In genomic region chr9:136942881-136943230, GRCh38 we compare ENCODE assay signal across 9 cellular contexts. TPM values are rescaled to one million over a fixed set of nuclear protein-coding genes. Genes with fewer than 3 reads are reported as not detected.
DNase-seq lines count a peak whose midpoint lies in the region; ATAC-seq and TF ChIP-seq lines count a peak whose summit lies in the region.
"Had no signal": no experiment of that assay in that cellular context is flagged by ENCODE, and none has a peak within 500 bp of the region (broad histone marks: within the 10 kb centered on the region; RNA-seq: fewer than 3 reads in every experiment).

No MANE protein-coding gene starts in this region.

- no TSS peak for BruUV-seq in OCI-LY7 (replicated peaks; lab: Mats Ljungman, UMichigan)

- peaks cover 11% of the 10 kb centered on the region for H3K79me1 ChIP-seq in trophoblast cell (ENCODE audit: low read length)

- H4K20me1 ChIP-seq in OCI-LY7 (ENCODE audit: insufficient read depth, low read length) = no peaks in the 10 kb centered on the region

- H3K36me3 ChIP-seq in CD8-positive, alpha-beta T cell (ENCODE audit: insufficient read depth, low read length) = peaks cover 27% of the 10 kb centered on the region
- H3K36me3 ChIP-seq in OCI-LY7 (ENCODE audit: insufficient read depth, low read length) (peaks cover 43% of the 10 kb centered on the region), endodermal cell (ENCODE audit: control insufficient read depth, insufficient read depth, low read length) (peaks cover 34% of the 10 kb centered on the region), trophoblast cell (ENCODE audit: control insufficient read depth in 1 of 2, insufficient read depth in 2 of 2, low read length in 2 of 2) (peaks cover 43 to 45% of the 10 kb centered on the region in 2 experiments), aorta (ENCODE audit: control insufficient read depth in 1 of 2, insufficient read depth in 2 of 2, low read length in 1 of 2) (peaks cover 0 to 11% of the 10 kb centered on the region in 2 donors)

- H2AK5ac ChIP-seq in trophoblast cell (ENCODE audit: low read length) = no peak overlapping the region

- H3K14ac ChIP-seq in trophoblast cell (ENCODE audit: low read length) = no peak overlapping the region

- H2BK5ac ChIP-seq in trophoblast cell (ENCODE audit: low read depth, low read length, poor library complexity) = no peak overlapping the region

- peak overlapping the region; percentile 87 for H3K4me2 ChIP-seq in OCI-LY7 (ENCODE audit: low read length)
- H3K4me2 ChIP-seq in trophoblast cell (ENCODE audit: low read length) = peak overlapping the region; percentile 77

- no peak overlapping the region for H3K27ac Mint-ChIP-seq in CD8-positive, alpha-beta T cell
- no peak overlapping the region for H3K27ac Mint-ChIP-seq in endodermal cell

- peaks cover 38% of the 10 kb centered on the region for H3K36me3 Mint-ChIP-seq in CD8-positive, alpha-beta T cell
- peaks cover 28% of the 10 kb centered on the region for H3K36me3 Mint-ChIP-seq in endodermal cell (ENCODE audit: low read depth)

- H3K4me1 ChIP-seq in CD8-positive, alpha-beta T cell (ENCODE audit: insufficient read depth, low read length) = peaks cover 16% of the 10 kb centered on the region
- H3K4me1 ChIP-seq in OCI-LY7 (ENCODE audit: insufficient read depth, low read length, poor library complexity, severe bottlenecking) (peaks cover 17% of the 10 kb centered on the region), endodermal cell (ENCODE audit: control insufficient read depth, insufficient read depth, low read length) (no peaks in the 10 kb centered on the region), trophoblast cell (ENCODE audit: control insufficient read depth in 1 of 2, insufficient read depth in 2 of 2, low read length in 2 of 2) (peaks cover 8 to 14% of the 10 kb centered on the region in 2 experiments), aorta (ENCODE audit: control insufficient read depth in 1 of 2, insufficient read depth in 2 of 2, low read length in 2 of 2) (no peaks in the 10 kb centered on the region)

- peaks cover 7% of the 10 kb centered on the region for H3K4me1 Mint-ChIP-seq in CD8-positive, alpha-beta T cell (ENCODE audit: low read depth)
- H3K4me1 Mint-ChIP-seq in endodermal cell = no peaks in the 10 kb centered on the region

- no peak for TF ChIP-seq CTCF in CD8-positive, alpha-beta T cell (IDR thresholded peaks at IDR 0.05)
- TF ChIP-seq CTCF in OCI-LY7 (conservative IDR thresholded peaks at IDR 0.05; ENCODE audit: low read length) (no peak), endodermal cell (conservative IDR thresholded peaks at IDR 0.05) (no peak)

- H3K18ac ChIP-seq in trophoblast cell (ENCODE audit: low read length) = peak overlapping the region; percentile 10

- peak overlapping the region; percentile 54 for H3K4me3 Mint-ChIP-seq in CD8-positive, alpha-beta T cell
- H3K4me3 Mint-ChIP-seq in endodermal cell = peak overlapping the region; percentile 63

- no peaks in the 10 kb centered on the region for H3K27me3 ChIP-seq in CD8-positive, alpha-beta T cell (ENCODE audit: insufficient read depth, low read length)
- no peaks in the 10 kb centered on the region for H3K27me3 ChIP-seq in endodermal cell (ENCODE audit: control insufficient read depth, insufficient read depth, low read length, poor library complexity, severe bottlenecking)
- no peaks in the 10 kb centered on the region for H3K27me3 ChIP-seq in trophoblast cell (ENCODE audit: insufficient read depth, low read length)
- no peaks in the 10 kb centered on the region for H3K27me3 ChIP-seq in aorta (ENCODE audit: control insufficient read depth in 1 of 2, insufficient read depth in 2 of 2, low read length in 1 of 2)

- no peak overlapping the region for H3K23ac ChIP-seq in trophoblast cell (ENCODE audit: low read length)

- H3K27ac ChIP-seq in CD8-positive, alpha-beta T cell (ENCODE audit: low read depth, low read length) = no peak overlapping the region
- H3K27ac ChIP-seq in OCI-LY7 (ENCODE audit: low read depth, low read length, poor library complexity, severe bottlenecking) (no peak overlapping the region), endodermal cell (ENCODE audit: low read depth, low read length) (no peak overlapping the region), trophoblast cell (ENCODE audit: low read depth, low read length) (peak overlapping the region; percentile 6), aorta (ENCODE audit: low read depth in 1 of 2, low read length in 2 of 2) (no peak overlapping the region)

- no peaks in the 10 kb centered on the region for H3K9me2 ChIP-seq in OCI-LY7 (ENCODE audit: insufficient read depth, low read length)

- H2AFZ ChIP-seq in OCI-LY7 (ENCODE audit: low read length) (no peak overlapping the region), trophoblast cell (ENCODE audit: insufficient read depth, low read length, poor library complexity) (no peak overlapping the region)

- H3K9me3 Mint-ChIP-seq in CD8-positive, alpha-beta T cell = no peaks in the 10 kb centered on the region
- H3K9me3 Mint-ChIP-seq in endodermal cell = no peaks in the 10 kb centered on the region

- H3K9ac ChIP-seq in endodermal cell (ENCODE audit: extremely low read depth, low read length, poor library complexity, severe bottlenecking) (no peak overlapping the region), trophoblast cell (ENCODE audit: low read length) (no peak overlapping the region)

- POLR2A ChIA-PET in CD8-positive, alpha-beta T cell (lab: Charles Lee) = no interaction called here
- POLR2A ChIA-PET in OCI-LY7 (lab: Charles Lee) = no interaction called here

- CTCF ChIA-PET in CD8-positive, alpha-beta T cell (lab: Charles Lee) = interaction anchor here (1.4 to 1.8 kb wide), 3 partner anchors 92 to 165 kb away, joined by 3 to 5 read pairs (median 3); no protein-coding TSS in a partner anchor
- CTCF ChIA-PET in OCI-LY7 (lab: Charles Lee; ENCODE audit: unreplicated experiment) = interaction anchor here (0.6 kb wide), 1 partner anchor 16 kb away, joined by 3 read pairs; no protein-coding TSS in a partner anchor

- H4K12ac ChIP-seq in trophoblast cell (ENCODE audit: low read depth, low read length) = no peak overlapping the region

- no peak overlapping the region for H2BK12ac ChIP-seq in trophoblast cell (ENCODE audit: low read length)

- no peak overlapping the region for H4K8ac ChIP-seq in trophoblast cell (ENCODE audit: low read depth, low read length)

- DNase-seq in CD8-positive, alpha-beta T cell = peak in 1 of 7 experiments; percentile 48
- no peak for DNase-seq in OCI-LY7 (ENCODE audit: low spot score)
- peak; percentile 39 for DNase-seq in endodermal cell
- no peak for DNase-seq in trophoblast cell
- no peak for DNase-seq in NCI-H510A (lab: John Stamatoyannopoulos, UW)
- no peak for DNase-seq in aorta
- no peak for DNase-seq in NCI-H2107 (lab: John Stamatoyannopoulos, UW)
- no peak for DNase-seq in activated CD4-positive, alpha-beta T cell treated with anti-CD3 and anti-CD28 coated beads for 4 hours
- DNase-seq: NCI-H226 had no signal

- WGBS in endodermal cell (ENCODE audit: insufficient coverage in 1 of 2, insufficient read length in 1 of 2), 2 experiments = 92 to 97% methylated on average over 15 to 16 of the region's 16 CpGs
- no CpG with 5 or more reads among the region's 16 CpGs for WGBS in trophoblast cell (ENCODE audit: extremely low coverage, insufficient coverage, insufficient read length)
- 94 to 95% methylated on average over 16 of the region's 16 CpGs for WGBS in aorta, 2 donors

- H3K4me3 ChIP-seq in CD8-positive, alpha-beta T cell (ENCODE audit: low read depth, low read length) = no peak overlapping the region
- H3K4me3 ChIP-seq in OCI-LY7 (ENCODE audit: low read depth, low read length, poor library complexity, severe bottlenecking) (no peak overlapping the region), endodermal cell (ENCODE audit: low read length) (peak overlapping the region; percentile 81), trophoblast cell (ENCODE audit: low read depth, low read length) (no peak overlapping the region), aorta (ENCODE audit: low read length in 2 of 2) (no peak overlapping the region)

- H3K27me3 Mint-ChIP-seq in CD8-positive, alpha-beta T cell (ENCODE audit: low read depth) = no peaks in the 10 kb centered on the region
- no peaks in the 10 kb centered on the region for H3K27me3 Mint-ChIP-seq in endodermal cell (ENCODE audit: insufficient read depth)

- peak overlapping the region; percentile 98 for H4K91ac ChIP-seq in trophoblast cell (ENCODE audit: low read depth, low read length)

- H3K79me2 ChIP-seq in OCI-LY7 (ENCODE audit: insufficient read depth, low read depth, low read length) (peaks cover 10% of the 10 kb centered on the region; the same call in 1 of the 2 replicates), trophoblast cell (ENCODE audit: control insufficient read depth, insufficient read depth, low read length, poor library complexity) (peaks cover 13% of the 10 kb centered on the region)

- no peak for ATAC-seq in CD8-positive, alpha-beta T cell
- no peak for ATAC-seq in aorta (ENCODE audit: low FRiP score)

- peak overlapping the region; percentile 87 for H3K4ac ChIP-seq in trophoblast cell (ENCODE audit: low read depth, low read length)

- H3K9me3 ChIP-seq in CD8-positive, alpha-beta T cell (ENCODE audit: low read length) = no peaks in the 10 kb centered on the region
- H3K9me3 ChIP-seq in OCI-LY7 (ENCODE audit: low read length) (no peaks in the 10 kb centered on the region), endodermal cell (ENCODE audit: control insufficient read depth, low read length) (no peaks in the 10 kb centered on the region), trophoblast cell (ENCODE audit: insufficient read depth, low read depth, low read length) (peaks cover 4% of the 10 kb centered on the region), aorta (ENCODE audit: control insufficient read depth, low read length) (no peaks in the 10 kb centered on the region)

- intact Hi-C loops in CD8-positive, alpha-beta T cell (cut with DNase I, micrococcal nuclease) = no loop called here
- intact Hi-C loops in OCI-LY7 (cut with micrococcal nuclease; ENCODE audit: unreplicated experiment) (no loop called here), aorta (cut with DNase I) (loop anchor here (5.0 to 10.0 kb wide), 4 partner anchors 58 to 158 kb away; partner anchors contain the start of genes TRAF2 (in 2 of the 2), MAMDC4 (in 1 of the 2) and TMEM141 (in 1 of the 2))

- no peak overlapping the region for H2BK120ac ChIP-seq in trophoblast cell (ENCODE audit: insufficient read depth, low read length, poor library complexity)

RNA-seq across cellular contexts. Expression of gene FBXW5, which starts 1.7 kb away (rescaled TPM):
- 10 to 100 TPM; 38.4 to 39.5 TPM for total RNA-seq in CD8-positive, alpha-beta T cell
- 78.7 and 89.6 TPM in 2 replicates for total RNA-seq in OCI-LY7 (2014; rRNA removed; shearing (Covaris generic))
- total RNA-seq in OCI-LY7 (2022) (59.1 and 63.3 TPM in 2 replicates), endodermal cell (10 to 100 TPM; 64.2 to 76.5 TPM), aorta (100 to 1,000 TPM in 1 of 2 donors, 10 to 100 TPM in 1; 92.5 to 107 TPM)
- polyA plus RNA-seq in endodermal cell (2013, experiment 1 of 2) = 50.4 TPM
- 46.9 TPM for polyA plus RNA-seq in endodermal cell (2013, experiment 2 of 2)
- polyA plus RNA-seq in trophoblast cell (2013) = 74.0 and 80.2 TPM in 2 replicates
- 100 to 1,000 TPM; 111 to 191 TPM for polyA plus RNA-seq in aorta

RNA-seq across cellular contexts. Expression of gene C8G, which starts 2.2 kb away (rescaled TPM):
- total RNA-seq in CD8-positive, alpha-beta T cell = not detected
- 0.95 and 1.0 TPM in 2 replicates for total RNA-seq in OCI-LY7 (2014; rRNA removed; shearing (Covaris generic))
- total RNA-seq in OCI-LY7 (2022) = 2.1 and 2.2 TPM in 2 replicates
- 1 to 10 TPM; 1.2 to 1.6 TPM for total RNA-seq in endodermal cell
- not detected for polyA plus RNA-seq in endodermal cell (2013, experiment 1 of 2)
- not detected for polyA plus RNA-seq in endodermal cell (2013, experiment 2 of 2)
- polyA plus RNA-seq in trophoblast cell (2013) = 1.2 and 2.2 TPM in 2 replicates
- total RNA-seq in aorta = 1 to 10 TPM in 1 of 2 donors, under 1 TPM in 1; 0.90 to 1.1 TPM
- 1 to 10 TPM; 1.8 to 3.1 TPM for polyA plus RNA-seq in aorta

RNA-seq across cellular contexts. Expression of gene LCN12, which starts 9.2 kb away (rescaled TPM):
- 1 to 10 TPM; 1.0 to 2.4 TPM for total RNA-seq in CD8-positive, alpha-beta T cell
- 0.95 and 6.5 TPM in 2 replicates for total RNA-seq in OCI-LY7 (2014; rRNA removed; shearing (Covaris generic))
- total RNA-seq in OCI-LY7 (2022) = 3.5 and 3.7 TPM in 2 replicates
- total RNA-seq in endodermal cell = 1 to 10 TPM; 2.1 to 4.4 TPM
- 0.85 TPM for polyA plus RNA-seq in endodermal cell (2013, experiment 1 of 2)
- polyA plus RNA-seq in endodermal cell (2013, experiment 2 of 2) = 0.41 TPM
- 0.25 and 0.31 TPM in 2 replicates for polyA plus RNA-seq in trophoblast cell (2013)
- total RNA-seq in aorta = 1 to 10 TPM in 1 of 2 donors, under 1 TPM in 1; 0.71 to 1.6 TPM
- 1 to 10 TPM in 1 of 2 donors, not detected in 1; 3.3 TPM for polyA plus RNA-seq in aorta

RNA-seq across cellular contexts. Expression of gene PTGDS, which starts 34.4 kb away (rescaled TPM):
- 1 to 10 TPM; 7.5 to 7.8 TPM for total RNA-seq in CD8-positive, alpha-beta T cell
- not detected in 2 replicates for total RNA-seq in OCI-LY7 (2014; rRNA removed; shearing (Covaris generic))
- not detected in 2 replicates for total RNA-seq in OCI-LY7 (2022)
- total RNA-seq in endodermal cell = 10 to 100 TPM; 13.8 to 22.1 TPM
- polyA plus RNA-seq in endodermal cell (2013, experiment 1 of 2) = 2.4 TPM
- polyA plus RNA-seq in endodermal cell (2013, experiment 2 of 2) = 2.3 TPM
- polyA plus RNA-seq in trophoblast cell (2013) = 4.4 and 4.7 TPM in 2 replicates
- 100 to 1,000 TPM; 128 to 145 TPM for total RNA-seq in aorta
- polyA plus RNA-seq in aorta = 10 to 100 TPM; 12.2 to 13.9 TPM

RNA-seq across cellular contexts. Expression of gene LCNL1, which starts 39.9 kb away (rescaled TPM):
- total RNA-seq in CD8-positive, alpha-beta T cell = under 1 TPM; 0.30 to 0.58 TPM
- not detected in 2 replicates for total RNA-seq in OCI-LY7 (2014; rRNA removed; shearing (Covaris generic))
- total RNA-seq in OCI-LY7 (2022) (not detected in 2 replicates), endodermal cell (1 to 10 TPM; 1.4 to 2.2 TPM), aorta (1 to 10 TPM in 1 of 2 donors, under 1 TPM in 1; 0.36 to 1.1 TPM)
- polyA plus RNA-seq in endodermal cell (2013, experiment 1 of 2) = 0.39 TPM
- 0.29 TPM for polyA plus RNA-seq in endodermal cell (2013, experiment 2 of 2)
- 0.15 and 0.17 TPM in 2 replicates for polyA plus RNA-seq in trophoblast cell (2013)
- under 1 TPM in 1 of 2 donors, not detected in 1; 0.15 TPM for polyA plus RNA-seq in aorta

Comparison
In these comparisons a context has a peak if more than half of its experiments do, and no peak if none do; other contexts are left out.
1. intact Hi-C loops: an anchor here in aorta (5.0 to 10.0 kb wide); none called in CD8-positive, alpha-beta T cell and OCI-LY7.